ENCODE assay signal across 22 cellular contexts in genomic region chr2:7061921-7062320, GRCh38.
"Had no signal": no experiment of that assay in that cellular context is flagged by ENCODE, and none has a peak within 500 bp of the region (broad histone marks: within the 10 kb centered on the region; RNA-seq: fewer than 3 reads in every experiment).

No MANE protein-coding gene starts in this region.

- DNase-seq: central memory CD4-positive, alpha-beta T cell; effector memory CD8-positive, alpha-beta T cell; esophagus squamous epithelium; foreskin fibroblast; glutamatergic neuron; immature natural killer cell; left cardiac atrium; left ventricle myocardium inferior; mesendoderm; naive thymus-derived CD4-positive, alpha-beta T cell; stimulated activated CD4-positive, alpha-beta T cell treated with anti-CD3 and anti-CD28 coated beads, Interleukin-2, amount 100 ng/mL, for 48 hours; stimulated activated naive CD4-positive, alpha-beta T cell treated with Interleukin-2 at 50 U/mL for 16 hours; thyroid gland; upper lobe of left lung had no signal

- H3K36me3 ChIP-seq: esophagus squamous epithelium, gastroesophageal sphincter, neutrophil, right atrium auricular region, thyroid gland, upper lobe of left lung had no signal

- H3K27me3 ChIP-seq: esophagus squamous epithelium, gastroesophageal sphincter, neutrophil, right atrium auricular region, thyroid gland, upper lobe of left lung had no signal

- H3K9me3 ChIP-seq: esophagus squamous epithelium, gastroesophageal sphincter, neutrophil, right atrium auricular region, thyroid gland, upper lobe of left lung had no signal

- H3K27ac ChIP-seq: epithelial cell of prostate, esophagus squamous epithelium, left ventricle myocardium inferior, neutrophil, right atrium auricular region, thyroid gland, upper lobe of left lung had no signal

- ATAC-seq: effector memory CD8-positive, alpha-beta T cell; gastroesophageal sphincter; naive thymus-derived CD4-positive, alpha-beta T cell had no signal

- FAIRE-seq: colon, keratinocyte had no signal

- H3K4me1 ChIP-seq: left ventricle myocardium inferior, right atrium auricular region, thyroid gland had no signal

- H3K4me3 ChIP-seq: esophagus squamous epithelium, gastroesophageal sphincter, left ventricle myocardium inferior, lung, right atrium auricular region, smooth muscle cell, thyroid gland, upper lobe of left lung had no signal
